Comparison of ENCODE assay signal across 17 cellular contexts in the genomic region with DNA sequence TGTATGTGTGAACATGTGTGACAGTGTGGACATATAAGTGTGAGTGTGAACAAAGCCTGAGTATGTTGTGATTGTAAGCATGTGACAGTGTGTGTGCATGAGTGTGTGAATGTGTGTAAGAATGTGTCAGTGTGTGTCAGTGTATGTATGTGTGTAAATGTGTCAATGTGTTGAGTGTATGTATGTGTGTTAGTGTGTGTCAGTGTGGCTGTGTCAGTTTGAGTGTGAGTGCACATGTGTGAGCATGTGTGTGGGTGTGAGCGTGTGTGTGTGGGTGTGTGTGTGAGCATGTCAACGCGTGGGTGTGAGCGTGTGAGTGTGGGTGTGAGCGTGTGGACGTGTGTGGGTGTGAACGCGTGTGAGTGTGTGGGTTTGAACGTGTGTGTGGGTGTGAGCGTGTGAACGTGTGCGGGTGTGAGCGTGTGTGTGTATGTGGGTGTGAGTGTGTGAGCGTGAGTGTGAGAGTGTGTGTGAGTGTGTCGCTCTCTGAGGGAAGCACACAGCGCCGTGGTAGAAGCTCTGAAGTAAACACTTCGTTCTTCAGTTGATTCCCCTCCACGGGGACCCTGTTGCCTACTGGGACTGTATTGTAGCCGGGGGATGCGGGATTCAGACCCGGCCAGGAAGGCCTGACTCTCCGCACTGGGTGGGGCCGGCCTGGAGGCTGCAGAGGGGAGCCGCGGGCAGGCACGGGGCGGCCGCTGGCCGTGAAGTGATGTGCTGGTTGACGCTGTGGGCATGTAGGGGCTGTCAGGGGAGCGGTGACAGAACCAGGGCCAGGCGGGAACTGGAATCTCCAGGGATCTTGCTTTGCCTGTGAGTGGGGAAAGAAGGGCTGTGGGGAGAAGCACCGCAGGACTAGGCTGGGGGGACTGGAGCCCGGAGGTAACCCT.
"Had no signal": no experiment of that assay in that cellular context is flagged by ENCODE, and none has a peak within 500 bp of the region (broad histone marks: within the 10 kb centered on the region; RNA-seq: fewer than 3 reads in every experiment).

No MANE protein-coding gene starts in this region.

- H3K4me3 ChIP-seq: coronary artery, heart right ventricle, left lung, pancreas, stomach, thoracic aorta, vagina had no signal

- H3K27ac ChIP-seq: coronary artery, heart right ventricle, left lung, pancreas, stomach, thoracic aorta, vagina, WERI-Rb-1 had no signal

- ATAC-seq: activated T-helper 17 cell treated with anti-CD3 and anti-CD28 coated beads, Interleukin-2, amount 50 U/mL, for 72 hours; left lung; pancreas had no signal

- H3K9me3 ChIP-seq: heart right ventricle, left lung, pancreas, stomach, thoracic aorta, vagina had no signal

- FAIRE-seq: endothelial cell of umbilical vein, frontal cortex, pancreas had no signal

- H3K27me3 ChIP-seq: heart right ventricle, pancreas, vagina had no signal

- DNase-seq: activated CD4-positive, alpha-beta T cell treated with anti-CD3 and anti-CD28 coated beads for 4 hours; activated naive CD4-positive, alpha-beta T cell treated with anti-CD3 and anti-CD28 coated beads, Interleukin-2, amount 10 ng/mL, durations not matched to agents 7 days and 5 days; activated T-cell treated with anti-CD3 and anti-CD28 coated beads for 4 hours; effector CD4-positive, alpha-beta T cell; heart right ventricle; left lung; stimulated activated CD4-positive, alpha-beta T cell treated with anti-CD3 and anti-CD28 coated beads, Interleukin-4, amount 100 ng/mL, for 4 hours; stomach; T-helper 9 cell; WERI-Rb-1 had no signal

- H3K36me3 ChIP-seq: heart right ventricle, left lung, pancreas, stomach, thoracic aorta, vagina, WERI-Rb-1 had no signal
